In the genomic region with DNA sequence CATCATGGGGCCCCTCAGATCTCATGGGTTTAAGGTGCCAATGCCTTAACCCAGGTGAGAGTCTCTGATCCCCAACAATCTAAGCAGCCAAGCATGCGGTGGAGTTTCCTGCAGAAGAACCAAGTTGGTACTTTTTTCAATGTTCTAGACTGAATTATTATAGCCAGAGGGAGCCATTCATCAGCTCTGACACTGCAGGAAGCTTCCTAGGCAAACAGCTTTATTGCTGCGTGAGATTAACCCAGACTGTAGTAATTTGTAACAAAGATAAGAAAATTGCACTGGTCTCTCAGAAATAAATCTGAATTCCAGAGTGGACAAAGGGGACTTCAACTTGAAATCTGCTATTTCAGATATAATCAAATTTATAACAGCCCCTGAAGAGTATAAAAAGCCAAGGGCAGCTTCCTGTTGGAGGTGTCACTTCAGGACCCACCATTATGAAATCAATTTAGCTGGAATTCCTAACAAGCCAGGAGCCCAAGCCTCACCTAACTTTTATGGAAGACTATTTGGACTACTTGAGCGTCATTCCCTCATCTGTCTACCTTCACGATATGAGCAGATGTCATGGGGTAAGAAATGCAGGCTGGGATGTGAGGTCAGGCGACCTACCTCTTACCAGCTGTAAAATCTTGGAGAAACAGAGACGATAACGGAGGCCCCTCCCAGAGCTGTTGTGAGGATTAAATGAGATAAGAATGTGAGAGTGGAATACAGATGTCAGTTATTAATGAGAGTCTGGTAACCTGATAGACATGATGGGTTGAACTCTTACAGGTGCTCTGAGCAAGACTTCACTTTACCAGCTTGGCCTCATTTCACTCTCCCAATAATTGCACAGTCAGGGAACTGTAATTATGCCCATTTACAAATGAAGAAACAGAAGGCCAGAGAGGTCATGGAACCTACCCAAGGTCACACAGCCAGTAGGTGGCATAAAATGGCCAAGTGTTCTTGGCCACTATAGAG, we compare ENCODE assay signal across 21 cellular contexts.
"Had no signal": no experiment of that assay in that cellular context is flagged by ENCODE, and none has a peak within 500 bp of the region (broad histone marks: within the 10 kb centered on the region; RNA-seq: fewer than 3 reads in every experiment).

No MANE protein-coding gene starts in this region.

- H3K9ac ChIP-seq: parathyroid adenoma had no signal

- DNase-seq: activated CD4-positive, alpha-beta T cell treated with anti-CD3 and anti-CD28 coated beads for 48 hours; activated CD8-positive, alpha-beta memory T cell treated with anti-CD3 and anti-CD28 coated beads, Interleukin-2, amount 50 U/mL, for 4 hours; activated CD8-positive, alpha-beta T cell treated with anti-CD3 and anti-CD28 coated beads for 36 hours; activated effector memory CD4-positive, alpha-beta T cell treated with Interleukin-2 at 50 U/mL for 16 hours; activated naive CD4-positive, alpha-beta T cell treated with anti-CD3 and anti-CD28 coated beads, Interleukin-2, amount 10 ng/mL, durations not matched to agents 7 days and 5 days; activated naive CD8-positive, alpha-beta T cell treated with anti-CD3 and anti-CD28 coated beads, Interleukin-2, amount 50 U/mL, for 24 hours; activated T-cell treated with anti-CD3 and anti-CD28 coated beads, Interleukin-2, amount 50 U/mL, for 4 hours; aorta; brain microvascular endothelial cell; central memory CD4-positive, alpha-beta T cell; dorsolateral prefrontal cortex; heart left ventricle; kidney glomerular epithelial cell; natural killer cell; right lobe of liver; stimulated activated CD4-positive, alpha-beta T cell treated with anti-CD3 and anti-CD28 coated beads, Interleukin-4, amount 100 ng/mL, for 24 hours; testis; upper lobe of left lung had no signal

- H3K79me2 ChIP-seq: parathyroid adenoma had no signal

- H3K27me3 ChIP-seq: brain microvascular endothelial cell, testis, upper lobe of left lung had no signal

- H2AFZ ChIP-seq: parathyroid adenoma had no signal

- H3K4me1 ChIP-seq: parathyroid adenoma, right lobe of liver, testis had no signal

- H3K36me3 ChIP-seq: brain microvascular endothelial cell, gastroesophageal sphincter, heart left ventricle, right lobe of liver, upper lobe of left lung had no signal

- H3K27ac ChIP-seq: brain microvascular endothelial cell, dorsolateral prefrontal cortex, gastroesophageal sphincter, heart left ventricle, parathyroid adenoma, right lobe of liver, testis, upper lobe of left lung had no signal

- H3K9me3 ChIP-seq: gastroesophageal sphincter, heart left ventricle, right lobe of liver, testis, upper lobe of left lung had no signal

- H3K4me3 ChIP-seq: dorsolateral prefrontal cortex, gastroesophageal sphincter, heart left ventricle, right lobe of liver, testis, upper lobe of left lung had no signal

- ATAC-seq: activated CD8-positive, alpha-beta T cell treated with anti-CD3 and anti-CD28 coated beads for 36 hours; activated naive CD8-positive, alpha-beta T cell treated with anti-CD3 and anti-CD28 coated beads, Interleukin-2, amount 50 U/mL, for 24 hours; activated T-cell treated with anti-CD3 and anti-CD28 coated beads, Interleukin-2, amount 50 U/mL, for 4 hours; gastroesophageal sphincter; heart left ventricle; natural killer cell; right lobe of liver; stimulated activated effector memory CD8-positive, alpha-beta T cell treated with anti-CD3 and anti-CD28 coated beads, Interleukin-12 subunit alpha, Interleukin-12 subunit beta, amount 100 ng/mL, for 72 hours had no signal
